22 cellular contexts compared by ENCODE assay signal in the genomic region with DNA sequence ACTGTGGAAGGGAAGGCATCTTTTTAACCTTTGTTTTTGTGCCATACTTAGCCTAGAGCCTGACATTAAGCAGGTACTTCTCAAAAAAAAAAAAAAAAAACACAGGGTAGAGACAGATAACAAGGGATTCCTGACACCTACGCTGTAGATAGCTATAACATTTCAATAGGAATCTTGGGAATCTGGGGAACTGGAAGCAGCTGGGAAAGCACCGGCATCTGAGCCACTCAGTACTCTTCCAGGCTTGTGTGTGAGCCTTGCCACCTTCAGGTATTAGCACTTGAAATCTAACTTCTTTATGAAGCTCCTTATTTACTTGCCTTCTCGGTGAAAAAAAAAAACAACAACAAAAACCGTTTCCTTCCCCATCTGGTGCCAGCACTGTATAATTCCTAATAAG. TPM values are rescaled to one million over a fixed set of nuclear protein-coding genes. Genes with fewer than 3 reads are reported as not detected.
A peak's percentile ranks its signal among the peaks of the same experiment; 100 is the strongest.
DNase-seq lines count a peak whose midpoint lies in the region; ATAC-seq lines count a peak whose summit lies in the region.
"Had no signal": no experiment of that assay in that cellular context is flagged by ENCODE, and none has a peak within 500 bp of the region (broad histone marks: within the 10 kb centered on the region; RNA-seq: fewer than 3 reads in every experiment).

No MANE protein-coding gene starts in this region.

- peaks cover 26% of the 10 kb centered on the region for H3K4me1 ChIP-seq in CD4-positive, CD25-positive, alpha-beta regulatory T cell (ENCODE audit: control insufficient read depth, insufficient read depth, low read length, poor library complexity, severe bottlenecking)
- H3K4me1 ChIP-seq: uterus had no signal

- no peaks in the 10 kb centered on the region for H3K27me3 ChIP-seq in CD4-positive, CD25-positive, alpha-beta regulatory T cell (ENCODE audit: control insufficient read depth, insufficient read depth, low read length)
- H3K27me3 ChIP-seq in H7 (ENCODE audit: control insufficient read depth, insufficient read depth, low read length) = no peaks in the 10 kb centered on the region
- H3K27me3 ChIP-seq: sigmoid colon, uterus had no signal

- peak overlapping the region in 1 of 4 donors; percentile 3 for H3K4me3 Mint-ChIP-seq in CD4-positive, CD25-positive, alpha-beta regulatory T cell
- H3K4me3 Mint-ChIP-seq in effector memory CD8-positive, alpha-beta T cell = no peak overlapping the region
- H3K4me3 Mint-ChIP-seq: HFFc6 had no signal

- DNase-seq in CD4-positive, CD25-positive, alpha-beta regulatory T cell = no peak
- DNase-seq in H7 = peak; percentile 22
- DNase-seq in effector memory CD8-positive, alpha-beta T cell = no peak
- peak; percentile 40 for DNase-seq in myocyte (ENCODE audit: low read depth)
- DNase-seq in NCI-H2227 (lab: John Stamatoyannopoulos, UW; ENCODE audit: unreplicated experiment) = no peak
- DNase-seq in activated CD4-positive, alpha-beta T cell treated with anti-CD3 and anti-CD28 coated beads for 1 hour = no peak
- DNase-seq: amniotic stem cell; cerebellar nuclear complex; effector CD8-positive, alpha-beta T cell; GF-D8; head of caudate nucleus; HFFc6; KG1; NCI-H1048; NCI-H2029 treated with DMSO at 0.1 percent for 48 hours; SIG-M5; sigmoid colon; stimulated activated CD4-positive, alpha-beta T cell treated with anti-CD3 and anti-CD28 coated beads, Interleukin-1b, Interleukin-23, amount 100 ng/mL, for 48 hours; uterus had no signal

- H3K27ac ChIP-seq in CD4-positive, CD25-positive, alpha-beta regulatory T cell (ENCODE audit: insufficient read depth, low read length, poor library complexity, severe bottlenecking) = no peak overlapping the region

- ATAC-seq in CD4-positive, CD25-positive, alpha-beta regulatory T cell (ENCODE audit: low read depth in 2 of 2) = no peak
- ATAC-seq in effector memory CD8-positive, alpha-beta T cell (replicated peaks) = no peak
- ATAC-seq in GM18861 (IDR thresholded peaks at IDR 0.05; ENCODE audit: unreplicated experiment) (no peak), HG03565 (IDR thresholded peaks at IDR 0.05; ENCODE audit: unreplicated experiment) (no peak)

- no peak overlapping the region for H3K4me3 ChIP-seq in CD4-positive, CD25-positive, alpha-beta regulatory T cell (ENCODE audit: low read depth, low read length)
- no peak overlapping the region for H3K4me3 ChIP-seq in H7 (ENCODE audit: insufficient read depth, low read depth, low read length)
- H3K4me3 ChIP-seq: GM12878, sigmoid colon, uterus had no signal

- H3K9me3 Mint-ChIP-seq in CD4-positive, CD25-positive, alpha-beta regulatory T cell = no peaks in the 10 kb centered on the region
- no peaks in the 10 kb centered on the region for H3K9me3 Mint-ChIP-seq in effector memory CD8-positive, alpha-beta T cell
- H3K9me3 Mint-ChIP-seq: HFFc6 had no signal

- H3K36me3 ChIP-seq in CD4-positive, CD25-positive, alpha-beta regulatory T cell (ENCODE audit: control insufficient read depth, insufficient read depth, low read length) = peaks cover 6% of the 10 kb centered on the region
- no peaks in the 10 kb centered on the region; the same call in 1 of the 2 replicates for H3K36me3 ChIP-seq in H7 (replicated peaks; ENCODE audit: control insufficient read depth, insufficient read depth, low read length)
- H3K36me3 ChIP-seq: uterus had no signal

- H3K4me1 Mint-ChIP-seq in CD4-positive, CD25-positive, alpha-beta regulatory T cell = peaks cover 50 to 83% (median 66%) of the 10 kb centered on the region in 4 donors
- H3K4me1 Mint-ChIP-seq in effector memory CD8-positive, alpha-beta T cell (ENCODE audit: low read depth in 2 of 2) = peaks cover 32 to 57% of the 10 kb centered on the region in 2 donors

- H3K9me3 ChIP-seq in CD4-positive, CD25-positive, alpha-beta regulatory T cell (ENCODE audit: control insufficient read depth in 2 of 2, low read length in 2 of 2) = no peaks in the 10 kb centered on the region
- H3K9me3 ChIP-seq: sigmoid colon, uterus had no signal

- H3K27ac Mint-ChIP-seq in CD4-positive, CD25-positive, alpha-beta regulatory T cell = peak overlapping the region; percentile 29 to 91 (median 79)
- peak overlapping the region; percentile 48 to 63 for H3K27ac Mint-ChIP-seq in effector memory CD8-positive, alpha-beta T cell
- H3K27ac Mint-ChIP-seq: HFFc6 had no signal

- H3K27me3 Mint-ChIP-seq in CD4-positive, CD25-positive, alpha-beta regulatory T cell = no peaks in the 10 kb centered on the region
- H3K27me3 Mint-ChIP-seq in effector memory CD8-positive, alpha-beta T cell = no peaks in the 10 kb centered on the region

- H3K36me3 Mint-ChIP-seq in CD4-positive, CD25-positive, alpha-beta regulatory T cell = peaks cover 5% of the 10 kb centered on the region
- peaks cover 8% of the 10 kb centered on the region for H3K36me3 Mint-ChIP-seq in effector memory CD8-positive, alpha-beta T cell (ENCODE audit: insufficient read depth)

RNA-seq across cellular contexts. Expression of a gene that starts 46.8 kb away (rescaled TPM):
- total RNA-seq in CD4-positive, CD25-positive, alpha-beta regulatory T cell = 38.0 TPM
- polyA plus RNA-seq in CD4-positive, CD25-positive, alpha-beta regulatory T cell = 10 to 100 TPM; 15.8 to 21.8 (median 18.3) TPM
- 10.7 and 13.3 TPM in 2 replicates for total RNA-seq in H7 (2014; rRNA removed; shearing (Covaris generic))
- 18.5 and 21.3 TPM in 2 replicates for total RNA-seq in myocyte
- 9.2 TPM for polyA plus RNA-seq in myocyte (2012)

RNA-seq across cellular contexts. Expression of a gene that starts 56.0 kb away (rescaled TPM):
- 0.99 TPM for total RNA-seq in CD4-positive, CD25-positive, alpha-beta regulatory T cell
- polyA plus RNA-seq in CD4-positive, CD25-positive, alpha-beta regulatory T cell = 1 to 10 TPM in 1 of 4 donors, under 1 TPM in 3; 0.22 to 1.0 (median 0.77) TPM
- 0.21 and 0.48 TPM in 2 replicates for total RNA-seq in H7 (2014; rRNA removed; shearing (Covaris generic))
- 0.47 and 1.9 TPM in 2 replicates for total RNA-seq in myocyte
- polyA plus RNA-seq in myocyte (2012) = 1.1 TPM

Comparison
In these comparisons a context has a peak if more than half of its experiments do, and no peak if none do; other contexts are left out.
1. DNase-seq: peak in H7 (single experiment) and myocyte (single experiment); none in CD4-positive, CD25-positive, alpha-beta regulatory T cell (0 of 3), effector memory CD8-positive, alpha-beta T cell (0 of 3), NCI-H2227 (single experiment) and activated CD4-positive, alpha-beta T cell treated with anti-CD3 and anti-CD28 coated beads for 1 hour (single experiment).